ENCODE assay signal across 11 cellular contexts in genomic region chr2:63875143-63875542, GRCh38. TPM values are rescaled to one million over a fixed set of nuclear protein-coding genes. Genes with fewer than 3 reads are reported as not detected.
A peak's percentile ranks its signal among the peaks of the same experiment; 100 is the strongest.
DNase-seq lines count a peak whose midpoint lies in the region; ATAC-seq and TF ChIP-seq lines count a peak whose summit lies in the region.
"Had no signal": no experiment of that assay in that cellular context is flagged by ENCODE, and none has a peak within 500 bp of the region (broad histone marks: within the 10 kb centered on the region; RNA-seq: fewer than 3 reads in every experiment).

No MANE protein-coding gene starts in this region.

- H3K4me3 ChIP-seq in GM23248, result no peak overlapping the region
- no peak overlapping the region for H3K4me3 ChIP-seq in subcutaneous abdominal adipose tissue (ENCODE audit: low read depth in 1 of 5, low read length in 5 of 5)
- H3K4me3 ChIP-seq: lung had no signal

- in situ Hi-C loops in GM23248 (cut with MboI), result no loop called here

- 5 to 6% methylated on average over 1 of the region's 1 CpG for whole genome bisulfite sequencing in GM23248 (ENCODE audit: low coverage in 1 of 2, low lambda C conversion rate in 2 of 2, missing lambda C conversion rate in 2 of 2), 2 experiments

- H3K4me1 ChIP-seq in GM23248 (ENCODE audit: insufficient read depth) (peaks cover 42% of the 10 kb centered on the region), foreskin keratinocyte (peaks cover 19% of the 10 kb centered on the region), subcutaneous abdominal adipose tissue (ENCODE audit: control insufficient read depth in 5 of 5, insufficient read depth in 5 of 5, low read length in 5 of 5) (peaks cover 0 to 49% (median 25%) of the 10 kb centered on the region in 5 donors)

- TF ChIP-seq CTCF in foreskin keratinocyte (conservative IDR thresholded peaks at IDR 0.05), result no peak

- H4K20me1 ChIP-seq in GM23248 (ENCODE audit: insufficient read depth), result no peaks in the 10 kb centered on the region

- peak overlapping the region; percentile 72 for H3K4me2 ChIP-seq in GM23248 (ENCODE audit: unreplicated experiment)

- H3K9ac ChIP-seq in GM23248 (peak overlapping the region; percentile 55; the same call in 1 of the 2 replicates), subcutaneous abdominal adipose tissue (ENCODE audit: low read length in 5 of 5) (peak overlapping the region in 1 of 5 donors; percentile 13)

- H3F3A ChIP-seq in GM23248 (ENCODE audit: insufficient read depth), result peaks cover 63% of the 10 kb centered on the region

- H3K27ac ChIP-seq in GM23248 (peak overlapping the region; percentile 82), foreskin keratinocyte (peak overlapping the region; percentile 34), subcutaneous abdominal adipose tissue (ENCODE audit: low read depth, low read length) (peak overlapping the region; percentile 72)

- H3K9me3 ChIP-seq in GM23248 (ENCODE audit: low read depth) (no peaks in the 10 kb centered on the region), subcutaneous abdominal adipose tissue (ENCODE audit: control insufficient read depth in 5 of 5, low read length in 5 of 5) (no peaks in the 10 kb centered on the region)

- ATAC-seq in foreskin keratinocyte, result peak; percentile 81
- no peak for ATAC-seq in HG02798 (IDR thresholded peaks at IDR 0.05; ENCODE audit: poor library complexity, unreplicated experiment)
- ATAC-seq in GM19023 (IDR thresholded peaks at IDR 0.05; ENCODE audit: unreplicated experiment), result no peak

- H3K27me3 ChIP-seq in GM23248 (replicated peaks; ENCODE audit: insufficient read depth) (no peaks in the 10 kb centered on the region), foreskin keratinocyte (no peaks in the 10 kb centered on the region), subcutaneous abdominal adipose tissue (ENCODE audit: control insufficient read depth in 5 of 5, insufficient read depth in 4 of 5, low read length in 5 of 5) (no peaks in the 10 kb centered on the region)

- H3K9me2 ChIP-seq in GM23248 (ENCODE audit: insufficient read depth), result no peaks in the 10 kb centered on the region

- H3K79me2 ChIP-seq in GM23248 (ENCODE audit: insufficient read depth), result peaks cover 83% of the 10 kb centered on the region

- DNase-seq in GM23248 (peak; percentile 72), astrocyte of the hippocampus (ENCODE audit: low read depth, low spot score) (peak; percentile 38), foreskin keratinocyte (peak; percentile 71 to 90), A172 (ENCODE audit: low spot score) (no peak)
- DNase-seq: DMS79, glutamatergic neuron, NCI-H146 had no signal

- no peak overlapping the region for H2AFZ ChIP-seq in GM23248

- peaks cover 16% of the 10 kb centered on the region; the same call in 1 of the 2 replicates for H3K36me3 ChIP-seq in GM23248 (ENCODE audit: low read depth)
- peaks cover 21 to 37% (median 31%) of the 10 kb centered on the region in 5 donors for H3K36me3 ChIP-seq in subcutaneous abdominal adipose tissue (ENCODE audit: control insufficient read depth in 5 of 5, insufficient read depth in 5 of 5, low read length in 5 of 5)

RNA-seq across cellular contexts. Expression of gene UGP2, which starts 33.4 kb away (rescaled TPM):
- 151 and 168 TPM in 2 replicates for total RNA-seq in GM23248 (2014; rRNA removed; shearing (Covaris generic))
- polyA plus RNA-seq in GM23248 (2016; fragmentation: Nextera tagmentation; extraction: Ambion mirVana) (180 TPM in 2 replicates), foreskin keratinocyte (96.5 and 100 TPM in 2 replicates)
- total RNA-seq in foreskin keratinocyte, result 157 and 178 TPM in 2 replicates
- 73.1 and 77.4 TPM in 2 replicates for total RNA-seq in A172 (2014; rRNA removed; shearing (Covaris generic))
